8 cellular contexts compared by ENCODE assay signal in genomic region chr2:147843864-147844690, GRCh38. TPM values are rescaled to one million over a fixed set of nuclear protein-coding genes. Genes with fewer than 3 reads are reported as not detected.
DNase-seq lines count a peak whose midpoint lies in the region; ATAC-seq, FAIRE-seq and TF ChIP-seq lines count a peak whose summit lies in the region.

No MANE protein-coding gene starts in this region.

- ATAC-seq in HG03432 (IDR thresholded peaks at IDR 0.05; ENCODE audit: unreplicated experiment) (peak; percentile 88), left lobe of liver (peak; percentile 90)

- TF ChIP-seq CTCF in AG10803 (conservative IDR thresholded peaks at IDR 0.05; ENCODE audit: low read length): peak; percentile 41

- peak overlapping the region; percentile 85 for H3K4me3 ChIP-seq in AG10803 (ENCODE audit: low read length)

- FAIRE-seq in GM19239 (lab: Jason Lieb, UNC): peak; percentile 23

- DNase-seq in AG10803 (ENCODE audit: low read depth) (peak; percentile 87), GM19239 (ENCODE audit: insufficient read length, low spot score) (peak; percentile 97), NCI-H460 (ENCODE audit: extremely low read depth, low read depth) (peak; percentile 86), cortex of kidney (lab: John Stamatoyannopoulos, UW) (peak; percentile 99), left lobe of liver (ENCODE audit: low spot score) (peak; percentile 94)
- peak; percentile 86 for DNase-seq in activated CD4-positive, alpha-beta T cell treated with anti-CD3 and anti-CD28 coated beads, Interleukin-2, amount 50 U/mL, for 1 hour
- peak; percentile 82 to 83 for DNase-seq in stimulated activated CD4-positive, alpha-beta T cell treated with anti-CD3 and anti-CD28 coated beads, Interleukin-1b, Interleukin-23, amount 100 ng/mL, for 4 hours (ENCODE audit: low read depth in 2 of 2)

RNA-seq across cellular contexts. Expression of gene ACVR2A, which starts 0.8 kb away (rescaled TPM):
- total RNA-seq in NCI-H460 (2014; rRNA removed; shearing (Covaris generic)): 6.6 and 10.3 TPM in 2 replicates
- 4.6 and 10.4 TPM in 2 replicates for polyA plus RNA-seq in NCI-H460 (2014; cell fraction: nucleus; rRNA removed)
- 7.2 TPM for total RNA-seq in left lobe of liver

Comparison
In these comparisons a context has a peak if more than half of its experiments do, and no peak if none do; other contexts are left out.
1. Peak in every context shown above with its lines: DNase-seq, ATAC-seq and H3K4me3 ChIP-seq.